ENCODE assay signal across 11 cellular contexts in genomic region chr6:82908661-82909060, GRCh38.
DNase-seq lines count a peak whose midpoint lies in the region; ATAC-seq and TF ChIP-seq lines count a peak whose summit lies in the region.
"Had no signal": no experiment of that assay in that cellular context is flagged by ENCODE, and none has a peak within 500 bp of the region (broad histone marks: within the 10 kb centered on the region; RNA-seq: fewer than 3 reads in every experiment).

No MANE protein-coding gene starts in this region.

- H3K4me1 ChIP-seq in colonic mucosa (no peaks in the 10 kb centered on the region), mucosa of descending colon (ENCODE audit: low read depth) (no peaks in the 10 kb centered on the region), upper lobe of right lung (no peaks in the 10 kb centered on the region), Karpas-422 (ENCODE audit: low read length) (peaks cover 16% of the 10 kb centered on the region)

- no peaks in the 10 kb centered on the region for H3K36me3 ChIP-seq in colonic mucosa
- no peaks in the 10 kb centered on the region for H3K36me3 ChIP-seq in mucosa of descending colon (ENCODE audit: low read depth)
- H3K36me3 ChIP-seq in upper lobe of right lung = no peaks in the 10 kb centered on the region
- no peaks in the 10 kb centered on the region for H3K36me3 ChIP-seq in Karpas-422 (ENCODE audit: insufficient read depth, low read length)

- ATAC-seq in mucosa of descending colon = peak; percentile 97
- peak; percentile 24 for ATAC-seq in upper lobe of right lung
- ATAC-seq in GM18858 (IDR thresholded peaks at IDR 0.05; ENCODE audit: unreplicated experiment) = no peak

- intact Hi-C loops in colonic mucosa (cut with DNase I) = no loop called here
- intact Hi-C loops in mucosa of descending colon (cut with DNase I, micrococcal nuclease) = no loop called here
- intact Hi-C loops in upper lobe of right lung (cut with DNase I) = no loop called here

- H3K9ac ChIP-seq in colonic mucosa (ENCODE audit: low read depth in 2 of 2, low read length in 2 of 2) (no peak overlapping the region), Karpas-422 (ENCODE audit: low read length) (no peak overlapping the region)

- H3K9me2 ChIP-seq in Karpas-422 (replicated peaks; ENCODE audit: insufficient read depth, low read length) = no peaks in the 10 kb centered on the region

- DNase-seq in M059J (ENCODE audit: low read depth) (peak; percentile 87), colonic mucosa (peak; percentile 22), mucosa of descending colon (peak in 2 of 3 donors; percentile 15 to 31), upper lobe of right lung (no peak), KBM-7 (no peak), Karpas-422 (no peak)
- DNase-seq: COR-L47, NCI-H187, NCI-H446, NCI-H69 had no signal

- no peak overlapping the region for H3K4me2 ChIP-seq in Karpas-422 (ENCODE audit: low read depth, low read length, poor library complexity, severe bottlenecking)

- TF ChIP-seq CTCF in colonic mucosa (IDR thresholded peaks at IDR 0.05) (no peak), mucosa of descending colon (IDR thresholded peaks at IDR 0.05) (no peak), upper lobe of right lung (IDR thresholded peaks at IDR 0.05) (no peak)

- no peak overlapping the region for H3K4me3 ChIP-seq in colonic mucosa
- H3K4me3 ChIP-seq in mucosa of descending colon = no peak overlapping the region
- H3K4me3 ChIP-seq in upper lobe of right lung = no peak overlapping the region
- no peak overlapping the region for H3K4me3 ChIP-seq in Karpas-422 (ENCODE audit: low read length)

- H3K27ac ChIP-seq in colonic mucosa (no peak overlapping the region), upper lobe of right lung (no peak overlapping the region), Karpas-422 (ENCODE audit: low read length) (no peak overlapping the region)

- H3K27me3 ChIP-seq in colonic mucosa (no peaks in the 10 kb centered on the region), upper lobe of right lung (no peaks in the 10 kb centered on the region), Karpas-422 (ENCODE audit: low read length) (no peaks in the 10 kb centered on the region)

- H3K79me2 ChIP-seq in Karpas-422 (ENCODE audit: low read length) = no peaks in the 10 kb centered on the region

- H4K20me1 ChIP-seq in Karpas-422 (ENCODE audit: insufficient read depth, low read depth, low read length) = no peaks in the 10 kb centered on the region

- in situ Hi-C loops in KBM-7 (cut with MboI; ENCODE audit: low pct_unique_long_range_greater_than_20kb, low sequenced_read_pairs) = no loop called here

- no peak overlapping the region for H2AFZ ChIP-seq in Karpas-422 (ENCODE audit: low read length)

- H3K9me3 ChIP-seq in colonic mucosa (no peaks in the 10 kb centered on the region), mucosa of descending colon (no peaks in the 10 kb centered on the region), upper lobe of right lung (no peaks in the 10 kb centered on the region), Karpas-422 (ENCODE audit: low read length) (no peaks in the 10 kb centered on the region)

Comparison
In these comparisons a context has a peak if more than half of its experiments do, and no peak if none do; other contexts are left out.
1. DNase-seq: peak in M059J (single experiment), colonic mucosa (single experiment) and mucosa of descending colon (2 of 3); none in upper lobe of right lung (single experiment), KBM-7 (single experiment) and Karpas-422 (single experiment).